1 cellular context compared by ENCODE assay signal in the genomic region with DNA sequence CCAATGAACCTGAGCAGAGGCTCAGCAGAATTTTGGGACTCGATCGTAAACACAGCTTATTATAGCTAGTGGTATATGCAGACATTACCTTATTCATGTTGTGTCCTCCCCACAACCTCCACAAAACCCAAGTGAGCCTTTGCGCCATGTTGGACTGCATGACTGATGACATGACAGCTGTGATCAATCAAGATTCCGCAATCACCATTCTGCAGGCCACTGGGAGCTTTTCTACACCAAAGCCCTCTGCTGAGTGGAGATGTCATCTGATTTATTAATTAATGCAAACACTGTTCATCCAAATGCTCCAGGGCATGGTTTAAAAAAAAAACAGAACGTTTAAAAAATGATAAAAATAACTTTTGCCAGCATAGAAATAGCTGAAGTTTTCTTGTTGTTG.
A peak's percentile ranks its signal among the peaks of the same experiment; 100 is the strongest.
TF ChIP-seq lines count a peak whose summit lies in the region.

No MANE protein-coding gene starts in this region.

TF ChIP-seq in A549, 52 proteins besides CTCF, POLR2A, EP300 and RAD21:
- TF ChIP-seq CEBPB (IDR thresholded peaks at IDR 0.05) = 0 out of 4 replicates have a peak, but pooled peaks of 1 of the 2 experiments have one; percentile 10
- TF ChIP-seq BHLHE40 (IDR thresholded peaks at IDR 0.05; ENCODE audit: low read depth, low read length) = no peak
